ENCODE assay signal across 8 cellular contexts in the genomic region with DNA sequence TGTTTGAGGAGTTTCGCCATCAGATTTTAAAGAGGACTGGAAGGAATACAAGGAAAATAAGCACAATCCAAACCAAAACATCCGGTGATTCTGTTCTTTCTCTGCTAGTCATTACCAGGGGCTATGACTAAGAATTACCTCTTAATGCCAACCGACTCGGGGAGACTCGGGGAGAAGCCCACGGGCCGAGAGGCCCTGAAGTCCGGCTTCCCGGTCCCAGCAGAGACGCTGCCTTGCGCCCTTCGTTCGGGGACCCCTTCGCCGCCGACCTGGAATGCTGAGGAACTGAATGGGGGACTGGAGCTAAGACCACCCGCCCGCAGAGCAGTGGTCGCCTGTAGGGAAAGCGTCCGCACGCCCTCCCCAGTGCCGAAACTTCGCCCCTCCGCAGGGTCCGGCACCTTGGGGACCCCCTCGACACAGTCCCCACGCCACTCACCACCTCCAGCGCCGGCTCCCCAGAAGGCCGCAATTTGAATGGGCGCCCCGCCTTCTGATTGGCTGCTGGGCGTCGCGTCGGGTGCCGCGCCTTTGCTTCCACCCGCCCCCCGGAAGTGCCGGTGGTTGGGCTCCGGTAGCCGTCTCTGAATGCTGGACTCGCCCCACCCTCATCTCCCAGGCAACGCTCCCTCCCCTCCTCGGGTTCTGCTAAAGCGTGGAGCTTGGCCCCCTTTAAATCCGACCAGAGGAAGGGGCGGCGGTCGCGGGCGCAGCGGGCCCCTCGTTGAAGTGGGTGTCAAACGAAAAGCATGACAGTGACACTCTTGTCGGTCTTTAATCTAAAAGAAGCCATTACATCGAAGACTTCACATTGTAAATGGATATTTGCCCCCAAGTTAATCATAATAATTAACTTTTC. TPM values are rescaled to one million over a fixed set of nuclear protein-coding genes. Genes with fewer than 3 reads are reported as not detected.
DNase-seq lines count a peak whose midpoint lies in the region; ATAC-seq, FAIRE-seq and TF ChIP-seq lines count a peak whose summit lies in the region.

A gene with protein sequence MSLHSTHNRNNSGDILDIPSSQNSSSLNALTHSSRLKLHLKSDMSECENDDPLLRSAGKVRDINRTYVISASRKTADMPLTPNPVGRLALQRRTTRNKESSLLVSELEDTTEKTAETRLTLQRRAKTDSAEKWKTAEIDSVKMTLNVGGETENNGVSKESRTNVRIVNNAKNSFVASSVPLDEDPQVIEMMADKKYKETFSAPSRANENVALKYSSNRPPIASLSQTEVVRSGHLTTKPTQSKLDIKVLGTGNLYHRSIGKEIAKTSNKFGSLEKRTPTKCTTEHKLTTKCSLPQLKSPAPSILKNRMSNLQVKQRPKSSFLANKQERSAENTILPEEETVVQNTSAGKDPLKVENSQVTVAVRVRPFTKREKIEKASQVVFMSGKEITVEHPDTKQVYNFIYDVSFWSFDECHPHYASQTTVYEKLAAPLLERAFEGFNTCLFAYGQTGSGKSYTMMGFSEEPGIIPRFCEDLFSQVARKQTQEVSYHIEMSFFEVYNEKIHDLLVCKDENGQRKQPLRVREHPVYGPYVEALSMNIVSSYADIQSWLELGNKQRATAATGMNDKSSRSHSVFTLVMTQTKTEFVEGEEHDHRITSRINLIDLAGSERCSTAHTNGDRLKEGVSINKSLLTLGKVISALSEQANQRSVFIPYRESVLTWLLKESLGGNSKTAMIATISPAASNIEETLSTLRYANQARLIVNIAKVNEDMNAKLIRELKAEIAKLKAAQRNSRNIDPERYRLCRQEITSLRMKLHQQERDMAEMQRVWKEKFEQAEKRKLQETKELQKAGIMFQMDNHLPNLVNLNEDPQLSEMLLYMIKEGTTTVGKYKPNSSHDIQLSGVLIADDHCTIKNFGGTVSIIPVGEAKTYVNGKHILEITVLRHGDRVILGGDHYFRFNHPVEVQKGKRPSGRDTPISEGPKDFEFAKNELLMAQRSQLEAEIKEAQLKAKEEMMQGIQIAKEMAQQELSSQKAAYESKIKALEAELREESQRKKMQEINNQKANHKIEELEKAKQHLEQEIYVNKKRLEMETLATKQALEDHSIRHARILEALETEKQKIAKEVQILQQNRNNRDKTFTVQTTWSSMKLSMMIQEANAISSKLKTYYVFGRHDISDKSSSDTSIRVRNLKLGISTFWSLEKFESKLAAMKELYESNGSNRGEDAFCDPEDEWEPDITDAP (N-terminal part only) (minus strand): TSS at position 479 of the 859 bp plus-strand sequence. CDS start 2,028 bp downstream, outside the sequence.

- H3K27me3 ChIP-seq in BLaER1 treated with 17β-estradiol and CSF1 and Interleukin-3, amounts not matched to agents 10 nM and 100 nM, result no peaks in the 10 kb centered on the region
- H3K27me3 ChIP-seq in HepG2 (ENCODE audit: control insufficient read depth in 1 of 2, insufficient read depth in 2 of 2, low read length in 2 of 2), result no peaks in the 10 kb centered on the region; a peak in 1 of 5 replicates

- in situ Hi-C loops in HepG2 (cut with HindIII; ENCODE audit: extremely low pct_ligation_motif_present, low pct_unique_long_range_greater_than_20kb), result loop anchor here (5.0 kb wide), 2 partner anchors 187 to 422 kb away; no protein-coding TSS in a partner anchor

- H3K9me3 ChIP-seq in BLaER1 treated with 17β-estradiol and CSF1 and Interleukin-3, amounts not matched to agents 10 nM and 100 nM (replicated peaks in 1 of 11), result no peaks in the 10 kb centered on the region
- no peaks in the 10 kb centered on the region for H3K9me3 ChIP-seq in HepG2 (ENCODE audit: low read length)

- DNase-seq in NCI-H526 (lab: John Stamatoyannopoulos, UW) (peak; percentile 79 to 92), dedifferentiated amniotic fluid mesenchymal stem cell (ENCODE audit: extremely low spot score) (peak; percentile 90), HepG2 (ENCODE audit: low spot score) (peak; percentile 89)
- peak; percentile 83 to 86 for DNase-seq in activated CD4-positive, alpha-beta T cell treated with anti-CD3 and anti-CD28 coated beads for 4 hours
- DNase-seq in stimulated activated CD4-positive, alpha-beta T cell treated with anti-CD3 and anti-CD28 coated beads, Interleukin-4, amount 100 ng/mL, for 1 hour, result peak; percentile 91

- POLR2A ChIA-PET in HepG2 (lab: Yijun Ruan, JAX), result interaction anchor here (1.2 to 3.0 kb wide), 2 partner anchors 49 to 276 kb away, joined by 4 to 30 read pairs; partner anchors contain the start of gene DDX59

- ATAC-seq in GM19328 (IDR thresholded peaks at IDR 0.05; ENCODE audit: unreplicated experiment) (peak; percentile 93), HG03469 (IDR thresholded peaks at IDR 0.05; ENCODE audit: unreplicated experiment) (peak; percentile 69), HepG2 (peak; percentile 100)

- peak; percentile 70 for FAIRE-seq in HepG2 (lab: Jason Lieb, UNC)

- H3K4me3 ChIP-seq in BLaER1 treated with 17β-estradiol and CSF1 and Interleukin-3, amounts not matched to agents 10 nM and 100 nM, result peak within 1 kb of the TSS; percentile 66 to 91 (median 77)
- peak within 1 kb of the TSS; percentile 79 to 95 (median 89) for H3K4me3 ChIP-seq in HepG2 (replicated peaks in 1 of 3; ENCODE audit: insufficient read depth in 1 of 3, low read depth in 2 of 3, low read length in 3 of 3)

- TF ChIP-seq POLR2A in HepG2 (IDR thresholded peaks at IDR 0.05; ENCODE audit: insufficient read depth in 1 of 2, low read depth in 2 of 2, low read length in 2 of 2), result peak; percentile 59 to 61

- peaks cover 5% of the 10 kb centered on the region for H3K79me2 ChIP-seq in HepG2 (ENCODE audit: insufficient read depth, low read length)

- CTCF ChIA-PET in HepG2 (lab: Yijun Ruan, JAX; ENCODE audit: low intra/inter-chr PET ratio, low total read pairs), result interaction anchor here (3.4 kb wide), 1 partner anchor 182 kb away, joined by 36 read pairs; no protein-coding TSS in a partner anchor

- H3K27ac ChIP-seq in BLaER1 treated with 17β-estradiol and CSF1 and Interleukin-3, amounts not matched to agents 10 nM and 100 nM, result peak within 1 kb of the TSS; percentile 32 to 93 (median 87); a peak in 21 of 22 replicates
- H3K27ac ChIP-seq in HepG2 (ENCODE audit: extremely low read length, insufficient read depth, low read length), result peak within 1 kb of the TSS; percentile 64

- WGBS in HepG2 (ENCODE audit: low lambda C conversion rate), result 3% methylated on average over 14 of the region's 59 CpGs

- intact Hi-C loops in HepG2 (cut with micrococcal nuclease; ENCODE audit: unreplicated experiment), result loop anchor here (2.0 to 5.0 kb wide), 3 partner anchors 48 to 422 kb away; partner anchors contain the start of gene DDX59

- H4K20me1 ChIP-seq in BLaER1 treated with 17β-estradiol and CSF1 and Interleukin-3, amounts not matched to agents 10 nM and 100 nM, result no peaks in the 10 kb centered on the region
- no peaks in the 10 kb centered on the region for H4K20me1 ChIP-seq in HepG2 (ENCODE audit: insufficient read depth, low read length)

- peak; percentile 7; the same call in 1 of the 2 replicates for TF ChIP-seq CTCF in HepG2 (CRISPR knock-in tag; IDR thresholded peaks at IDR 0.05)

- no peak for TF ChIP-seq RAD21 in HepG2 (CRISPR knock-in tag; IDR thresholded peaks at IDR 0.05)

- TF ChIP-seq EP300 in HepG2 (IDR thresholded peaks at IDR 0.05; ENCODE audit: low read depth in 2 of 2, low read length in 2 of 2), result no peak
- no peak for TF ChIP-seq EP300 in HepG2 (CRISPR knock-in tag; IDR thresholded peaks at IDR 0.05; ENCODE audit: borderline replicate concordance)

- peaks cover 0 to 35% (median 24%) of the 10 kb centered on the region in 11 experiments; a peak in 16 of 22 replicates for H3K36me3 ChIP-seq in BLaER1 treated with 17β-estradiol and CSF1 and Interleukin-3, amounts not matched to agents 10 nM and 100 nM
- H3K36me3 ChIP-seq in HepG2 (replicated peaks in 1 of 2; ENCODE audit: control insufficient read depth in 1 of 2, insufficient read depth in 2 of 2, low read length in 2 of 2), result peaks cover 0 to 6% of the 10 kb centered on the region in 2 experiments; a peak in 2 of 5 replicates

- peak within 1 kb of the TSS; percentile 69 to 92 (median 87) for H3K4me2 ChIP-seq in BLaER1 treated with 17β-estradiol and CSF1 and Interleukin-3, amounts not matched to agents 10 nM and 100 nM
- peak within 1 kb of the TSS; percentile 76 for H3K4me2 ChIP-seq in HepG2 (ENCODE audit: low read depth, low read length)

- peak within 1 kb of the TSS; percentile 81 to 93 (median 87) for H3K9ac ChIP-seq in BLaER1 treated with 17β-estradiol and CSF1 and Interleukin-3, amounts not matched to agents 10 nM and 100 nM
- peak within 1 kb of the TSS; percentile 87 for H3K9ac ChIP-seq in HepG2 (ENCODE audit: insufficient read depth, low read depth, low read length)

- peak within 1 kb of the TSS; percentile 32 for H2AFZ ChIP-seq in HepG2 (ENCODE audit: low read length)

- TSS peak; percentile 56 for BruUV-seq in HepG2 (replicated peaks; lab: Mats Ljungman, UMichigan)

- peaks cover 28 to 50% (median 34%) of the 10 kb centered on the region in 10 experiments for H3K4me1 ChIP-seq in BLaER1 treated with 17β-estradiol and CSF1 and Interleukin-3, amounts not matched to agents 10 nM and 100 nM
- H3K4me1 ChIP-seq in HepG2 (ENCODE audit: insufficient read depth, low read length), result peaks cover 26% of the 10 kb centered on the region

TF ChIP-seq in HepG2, 621 proteins besides CTCF, POLR2A, EP300 and RAD21 (continues in another document):
- TF ChIP-seq TCF7 (IDR thresholded peaks at IDR 0.05; ENCODE audit: low read depth), result no peak

RNA-seq across cellular contexts. Expression of the gene that starts here (rescaled TPM):
- 11.2 and 17.5 TPM in 2 replicates for total RNA-seq in HepG2 (2016; rRNA removed; fragmentation: Illumina TruSeq; extraction: Trizol)
- 2.7 and 3.1 TPM in 2 replicates for total RNA-seq in HepG2 (2016; cell fraction: cytosol; rRNA removed; fragmentation: Illumina TruSeq; extraction: Trizol; ENCODE audit: low read depth)
- total RNA-seq in HepG2 (2016; cell fraction: insoluble cytoplasmic fraction; rRNA removed; fragmentation: Illumina TruSeq; extraction: Trizol), result 10.9 and 17.7 TPM in 2 replicates
- 3.5 and 4.2 TPM in 2 replicates for total RNA-seq in HepG2 (2016; cell fraction: membrane; rRNA removed; fragmentation: Illumina TruSeq; extraction: Trizol)
- 10.2 and 10.3 TPM in 2 replicates for total RNA-seq in HepG2 (2016; cell fraction: nucleus; rRNA removed; fragmentation: Illumina TruSeq; extraction: Trizol)
- polyA plus RNA-seq in HepG2 (2011; rRNA removed), result 1.5 and 3.3 TPM in 2 replicates
- 0.79 and 0.88 TPM in 2 replicates for polyA plus RNA-seq in HepG2 (2011; cell fraction: cytosol; rRNA removed)
- polyA plus RNA-seq in HepG2 (2011; cell fraction: nucleus; rRNA removed), result 1.7 and 2.1 TPM in 2 replicates
- polyA plus RNA-seq in HepG2 (2012), result 1.9 and 4.0 TPM in 2 replicates
- 0.09 and 0.12 TPM in 2 replicates for polyA plus RNA-seq in HepG2 (2016; cell fraction: cytosol; fragmentation: Illumina TruSeq; extraction: Trizol; ENCODE audit: low read depth)
- polyA plus RNA-seq in HepG2 (2016; cell fraction: insoluble cytoplasmic fraction; fragmentation: Illumina TruSeq; extraction: Trizol; ENCODE audit: low read depth), result 7.9 and 9.4 TPM in 2 replicates
- polyA plus RNA-seq in HepG2 (2016; cell fraction: membrane; fragmentation: Illumina TruSeq; extraction: Trizol; ENCODE audit: low read depth), result 0.41 and 0.43 TPM in 2 replicates
- 13.9 and 16.4 TPM in 2 replicates for polyA plus RNA-seq in HepG2 (2016; cell fraction: nucleus; fragmentation: Illumina TruSeq; extraction: Trizol; ENCODE audit: insufficient read depth, low read depth)
- polyA minus RNA-seq in HepG2 (2011; rRNA and poly(A)+ RNA removed; ENCODE audit: low replicate concordance), result 1.3 and 7.8 TPM in 2 replicates
- 3.0 and 3.9 TPM in 2 replicates for polyA minus RNA-seq in HepG2 (2011; cell fraction: cytosol; rRNA and poly(A)+ RNA removed)
- 5.8 and 6.8 TPM in 2 replicates for polyA minus RNA-seq in HepG2 (2011; cell fraction: nucleus; rRNA and poly(A)+ RNA removed)

Comparison
In these comparisons a context has a peak if more than half of its experiments do, and no peak if none do; other contexts are left out.
1. Peak in every context shown above with its lines: DNase-seq, ATAC-seq, H3K4me3 ChIP-seq and H3K27ac ChIP-seq.